9 cellular contexts compared by ENCODE assay signal in the genomic region with DNA sequence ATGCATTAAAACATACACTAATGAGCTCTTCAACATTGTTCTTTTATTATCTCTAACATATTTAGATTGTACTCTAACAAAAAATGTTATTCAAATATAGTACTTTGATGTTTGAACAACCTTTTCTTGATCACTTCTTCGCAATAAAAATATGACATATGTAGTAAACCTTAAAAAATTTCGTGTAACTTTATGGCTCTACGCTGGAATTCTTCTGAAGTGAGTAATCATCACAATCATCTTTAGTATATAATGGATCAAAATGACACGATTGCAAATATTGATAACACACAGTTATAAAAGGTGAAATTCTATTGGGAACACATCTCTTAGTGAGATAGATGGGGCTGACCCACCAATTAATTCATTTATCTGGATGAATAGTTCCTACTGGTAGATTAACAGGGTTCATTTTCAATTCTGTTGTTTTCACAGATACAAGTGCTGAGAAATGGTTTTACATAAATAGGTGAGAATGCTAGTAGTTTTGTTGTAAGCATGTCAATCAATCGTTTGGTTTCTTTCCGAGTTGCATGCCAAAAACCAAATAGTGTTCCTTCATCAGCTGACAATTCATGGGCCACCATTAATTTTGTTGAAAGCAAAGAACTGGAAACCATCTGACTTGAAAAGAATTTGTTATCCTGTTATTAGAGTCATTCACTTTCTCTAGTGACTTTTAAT. TPM values are rescaled to one million over a fixed set of nuclear protein-coding genes. Genes with fewer than 3 reads are reported as not detected.
DNase-seq lines count a peak whose midpoint lies in the region; ATAC-seq and TF ChIP-seq lines count a peak whose summit lies in the region.
"Had no signal": no experiment of that assay in that cellular context is flagged by ENCODE, and none has a peak within 500 bp of the region (broad histone marks: within the 10 kb centered on the region; RNA-seq: fewer than 3 reads in every experiment).

No MANE protein-coding gene starts in this region.

- H3K4me3 Mint-ChIP-seq in activated CD4-positive, alpha-beta T cell treated with anti-CD3 and anti-CD28 coated beads for 36 hours, result peak overlapping the region; percentile 99
- H3K4me3 Mint-ChIP-seq in activated CD8-positive, alpha-beta T cell treated with anti-CD3 and anti-CD28 coated beads for 36 hours, result peak overlapping the region; percentile 94
- peak overlapping the region; percentile 46 to 97 for H3K4me3 Mint-ChIP-seq in stimulated activated naive B cell treated with anti-CD40 and anti-IgM and Interleukin-4, amounts not matched to agents 10 μg/mL and 1 μg/mL and 100 μg/mL, for 72 hours

- peaks cover 36% of the 10 kb centered on the region for H3K36me3 Mint-ChIP-seq in activated CD4-positive, alpha-beta T cell treated with anti-CD3 and anti-CD28 coated beads for 36 hours (ENCODE audit: low read depth)
- peaks cover 23% of the 10 kb centered on the region for H3K36me3 Mint-ChIP-seq in activated CD8-positive, alpha-beta T cell treated with anti-CD3 and anti-CD28 coated beads for 36 hours (ENCODE audit: low read depth)
- peaks cover 0 to 15% of the 10 kb centered on the region in 2 donors for H3K36me3 Mint-ChIP-seq in stimulated activated naive B cell treated with anti-CD40 and anti-IgM and Interleukin-4, amounts not matched to agents 10 μg/mL and 1 μg/mL and 100 μg/mL, for 72 hours

- peaks cover 37% of the 10 kb centered on the region for H3K4me1 Mint-ChIP-seq in activated CD4-positive, alpha-beta T cell treated with anti-CD3 and anti-CD28 coated beads for 36 hours
- H3K4me1 Mint-ChIP-seq in activated CD8-positive, alpha-beta T cell treated with anti-CD3 and anti-CD28 coated beads for 36 hours (ENCODE audit: low read depth), result peaks cover 38% of the 10 kb centered on the region
- peaks cover 4 to 7% of the 10 kb centered on the region in 2 donors for H3K4me1 Mint-ChIP-seq in stimulated activated naive B cell treated with anti-CD40 and anti-IgM and Interleukin-4, amounts not matched to agents 10 μg/mL and 1 μg/mL and 100 μg/mL, for 72 hours

- CTCF ChIA-PET in activated CD4-positive, alpha-beta T cell treated with anti-CD3 and anti-CD28 coated beads for 36 hours (lab: Charles Lee), result interaction anchor here (0.5 to 2.0 kb wide), 9 partner anchors 10 to 145 kb away, joined by 3 to 6 read pairs (median 4); no protein-coding TSS in a partner anchor
- CTCF ChIA-PET in activated CD8-positive, alpha-beta T cell treated with anti-CD3 and anti-CD28 coated beads for 36 hours (lab: Charles Lee), result interaction anchor here (1.2 to 2.5 kb wide), 9 partner anchors 11 to 182 kb away, joined by 3 to 11 read pairs (median 6); no protein-coding TSS in a partner anchor

- H3K9me3 Mint-ChIP-seq in activated CD4-positive, alpha-beta T cell treated with anti-CD3 and anti-CD28 coated beads for 36 hours (ENCODE audit: low read depth), result no peaks in the 10 kb centered on the region
- H3K9me3 Mint-ChIP-seq in activated CD8-positive, alpha-beta T cell treated with anti-CD3 and anti-CD28 coated beads for 36 hours, result no peaks in the 10 kb centered on the region
- H3K9me3 Mint-ChIP-seq in stimulated activated naive B cell treated with anti-CD40 and anti-IgM and Interleukin-4, amounts not matched to agents 10 μg/mL and 1 μg/mL and 100 μg/mL, for 72 hours, result no peaks in the 10 kb centered on the region

- H3K27me3 Mint-ChIP-seq in activated CD4-positive, alpha-beta T cell treated with anti-CD3 and anti-CD28 coated beads for 36 hours, result no peaks in the 10 kb centered on the region
- H3K27me3 Mint-ChIP-seq in activated CD8-positive, alpha-beta T cell treated with anti-CD3 and anti-CD28 coated beads for 36 hours, result no peaks in the 10 kb centered on the region
- no peaks in the 10 kb centered on the region for H3K27me3 Mint-ChIP-seq in stimulated activated naive B cell treated with anti-CD40 and anti-IgM and Interleukin-4, amounts not matched to agents 10 μg/mL and 1 μg/mL and 100 μg/mL, for 72 hours

- H3K27ac Mint-ChIP-seq in activated CD4-positive, alpha-beta T cell treated with anti-CD3 and anti-CD28 coated beads for 36 hours, result peak overlapping the region; percentile 100
- peak overlapping the region; percentile 98 for H3K27ac Mint-ChIP-seq in activated CD8-positive, alpha-beta T cell treated with anti-CD3 and anti-CD28 coated beads for 36 hours
- peak overlapping the region; percentile 9 for H3K27ac Mint-ChIP-seq in stimulated activated naive B cell treated with anti-CD40 and anti-IgM and Interleukin-4, amounts not matched to agents 10 μg/mL and 1 μg/mL and 100 μg/mL, for 72 hours

- no peak for TF ChIP-seq CTCF in activated CD8-positive, alpha-beta T cell treated with anti-CD3 and anti-CD28 coated beads for 36 hours (IDR thresholded peaks at IDR 0.05)
- no peak for TF ChIP-seq CTCF in omental fat pad (IDR thresholded peaks at IDR 0.05)

- POLR2A ChIA-PET in activated CD4-positive, alpha-beta T cell treated with anti-CD3 and anti-CD28 coated beads for 36 hours (lab: Charles Lee), result interaction anchor here (1.5 kb wide), 1 partner anchor 16 kb away, joined by 4 read pairs; no protein-coding TSS in a partner anchor
- POLR2A ChIA-PET in activated CD8-positive, alpha-beta T cell treated with anti-CD3 and anti-CD28 coated beads for 36 hours (lab: Charles Lee), result interaction anchor here (0.9 to 2.1 kb wide), 7 partner anchors 14 to 94 kb away, joined by 3 to 8 read pairs (median 4); partner anchors contain the start of gene RLF

- H3K4me3 ChIP-seq in iPS-11a (ENCODE audit: low read depth, low read length), result peak overlapping the region; percentile 98

- DNase-seq in activated CD4-positive, alpha-beta T cell treated with anti-CD3 and anti-CD28 coated beads for 36 hours, result no peak
- no peak for DNase-seq in activated CD4-positive, alpha-beta T cell treated with anti-CD3 and anti-CD28 coated beads, Interleukin-2, amount 50 U/mL, for 48 hours
- no peak for DNase-seq in activated CD8-positive, alpha-beta T cell treated with anti-CD3 and anti-CD28 coated beads for 36 hours
- no peak for DNase-seq in stimulated activated naive B cell treated with anti-CD40 and anti-IgM and Interleukin-4, amounts not matched to agents 10 μg/mL and 1 μg/mL and 100 μg/mL, for 72 hours
- DNase-seq in omental fat pad (ENCODE audit: low spot score), result no peak
- DNase-seq in SIG-M5 treated with dmso at 0.1 percent for 504 hours (lab: John Stamatoyannopoulos, UW; ENCODE audit: unreplicated experiment), result no peak
- DNase-seq in NCI-H1436 treated with DMSO at 0.1 percent for 48 hours (lab: John Stamatoyannopoulos, UW), result no peak

- intact Hi-C loops in activated CD4-positive, alpha-beta T cell treated with anti-CD3 and anti-CD28 coated beads for 36 hours (cut with DNase I, micrococcal nuclease), result loop anchor here (1.0 to 5.0 kb wide), 10 partner anchors 15 to 1064 kb away; partner anchors contain the start of genes NFYC (in 1 of the 2), RLF (in 1 of the 2), SMAP2 (in 1 of the 2) and ZFP69B (in 1 of the 2)
- intact Hi-C loops in activated CD8-positive, alpha-beta T cell treated with anti-CD3 and anti-CD28 coated beads for 36 hours (cut with micrococcal nuclease), result loop anchor here (10.0 kb wide), 1 partner anchor 92 kb away; the partner anchor contains the start of gene RLF

- ATAC-seq in activated CD4-positive, alpha-beta T cell treated with anti-CD3 and anti-CD28 coated beads for 36 hours, result no peak
- ATAC-seq in activated CD8-positive, alpha-beta T cell treated with anti-CD3 and anti-CD28 coated beads for 36 hours, result no peak
- ATAC-seq in stimulated activated naive B cell treated with anti-CD40 and anti-IgM and Interleukin-4, amounts not matched to agents 10 μg/mL and 1 μg/mL and 100 μg/mL, for 72 hours (replicated peaks), result no peak
- ATAC-seq in omental fat pad (ENCODE audit: low FRiP score), result no peak

RNA-seq across cellular contexts. Expression of gene ZMPSTE24, which starts 1.5 kb away (rescaled TPM):
- total RNA-seq in activated CD4-positive, alpha-beta T cell treated with anti-CD3 and anti-CD28 coated beads for 36 hours, result 10 to 100 TPM; 20.7 to 23.0 TPM
- total RNA-seq in activated CD8-positive, alpha-beta T cell treated with anti-CD3 and anti-CD28 coated beads for 36 hours, result 10 to 100 TPM; 20.1 to 21.2 TPM
- 10 to 100 TPM; 34.8 to 38.3 (median 36.2) TPM for total RNA-seq in omental fat pad

RNA-seq across cellular contexts. Expression of gene TMCO2, which starts 8.8 kb away (rescaled TPM):
- not detected for total RNA-seq in activated CD4-positive, alpha-beta T cell treated with anti-CD3 and anti-CD28 coated beads for 36 hours
- not detected for total RNA-seq in activated CD8-positive, alpha-beta T cell treated with anti-CD3 and anti-CD28 coated beads for 36 hours
- not detected for total RNA-seq in omental fat pad
- total RNA-seq: LHCN-M2 had no signal

Comparison
In these comparisons a context has a peak if more than half of its experiments do, and no peak if none do; other contexts are left out.
1. H3K27ac Mint-ChIP-seq: peak in every context shown above with its lines; median percentile 100 in activated CD4-positive, alpha-beta T cell treated with anti-CD3 and anti-CD28 coated beads for 36 hours; 98 in activated CD8-positive, alpha-beta T cell treated with anti-CD3 and anti-CD28 coated beads for 36 hours; 9 in stimulated activated naive B cell treated with anti-CD40 and anti-IgM and Interleukin-4, amounts not matched to agents 10 μg/mL and 1 μg/mL and 100 μg/mL, for 72 hours.